17 cellular contexts compared by ENCODE assay signal in genomic region chr20:36726168-36726567, GRCh38.
"Had no signal": no experiment of that assay in that cellular context is flagged by ENCODE, and none has a peak within 500 bp of the region (broad histone marks: within the 10 kb centered on the region; RNA-seq: fewer than 3 reads in every experiment).

No MANE protein-coding gene starts in this region.

- H3K9me3 ChIP-seq: breast epithelium, mucosa of descending colon, spleen, tibial nerve had no signal

- H3K4me1 ChIP-seq: breast epithelium, spleen, tibial nerve had no signal

- DNase-seq: activated CD4-positive, alpha-beta T cell treated with anti-CD3 and anti-CD28 coated beads, Interleukin-2, amount 50 U/mL, for 48 hours; activated CD4-positive, CD25-positive, alpha-beta regulatory T cell treated with anti-CD3 and anti-CD28 coated beads, Interleukin-2, amount 50 U/mL, for 72 hours; activated effector memory CD4-positive, alpha-beta T cell treated with anti-CD3 and anti-CD28 coated beads, Interleukin-2, amount 50 U/mL, for 16 hours; activated T-cell treated with anti-CD3 and anti-CD28 coated beads, Interleukin-2, amount 50 U/mL, for 4 hours; effector CD4-positive, alpha-beta T cell; immature natural killer cell; left cardiac atrium; mucosa of descending colon; nucleus accumbens; spleen; stimulated activated CD4-positive, alpha-beta T cell treated with anti-CD3 and anti-CD28 coated beads, Interleukin-1b, Interleukin-23, amount 100 ng/mL, for 48 hours had no signal

- H3K27ac ChIP-seq: breast epithelium, epithelial cell of prostate, spleen, tibial nerve had no signal

- H3K36me3 ChIP-seq: breast epithelium had no signal

- H3K4me3 ChIP-seq: breast epithelium, mucosa of descending colon, spleen, tibial nerve had no signal

- H3K27me3 ChIP-seq: breast epithelium, spleen, tibial nerve had no signal

- ATAC-seq: activated T-cell treated with anti-CD3 and anti-CD28 coated beads, Interleukin-2, amount 50 U/mL, for 4 hours; mucosa of descending colon; natural killer cell treated with Interleukin-12 subunit alpha and Interleukin-12 subunit beta and Interleukin-15 and Interleukin-18, amount 100 ng/mL, for 72 hours; sciatic nerve; stimulated activated memory B cell treated with anti-CD40 and anti-IgM and Interleukin-4, amounts not matched to agents 10 μg/mL and 1 μg/mL and 100 μg/mL, for 72 hours had no signal
